In the genomic region with DNA sequence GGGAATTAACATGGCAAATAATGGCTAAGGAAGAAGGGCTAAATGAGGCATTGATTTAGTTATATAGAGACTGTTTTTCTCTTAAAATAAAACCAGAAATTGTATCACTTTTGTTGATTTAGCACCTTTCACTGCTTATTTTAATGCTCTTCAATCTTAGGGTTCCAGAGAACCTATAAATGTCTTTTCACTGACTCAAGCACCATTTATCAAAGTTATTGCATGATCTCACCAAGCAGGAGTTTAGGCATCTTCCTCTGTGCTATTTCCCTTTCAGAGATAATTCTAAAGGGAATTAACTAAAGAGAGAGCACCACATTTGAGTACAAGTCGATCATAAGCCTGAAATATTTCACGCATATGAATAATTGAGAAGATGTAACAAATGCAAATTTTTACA, we compare ENCODE assay signal across 22 cellular contexts.
DNase-seq lines count a peak whose midpoint lies in the region; ATAC-seq, FAIRE-seq and TF ChIP-seq lines count a peak whose summit lies in the region.
"Had no signal": no experiment of that assay in that cellular context is flagged by ENCODE, and none has a peak within 500 bp of the region (broad histone marks: within the 10 kb centered on the region; RNA-seq: fewer than 3 reads in every experiment).

No MANE protein-coding gene starts in this region.

- no peaks in the 10 kb centered on the region for H3K4me1 Mint-ChIP-seq in astrocyte (ENCODE audit: low read depth, unreplicated experiment)
- H3K4me1 Mint-ChIP-seq: CD14-positive monocyte; CD4-positive, alpha-beta memory T cell had no signal

- H3K27ac ChIP-seq in SK-N-SH (ENCODE audit: low read depth in 2 of 2, low read length in 1 of 2) (no peak overlapping the region), astrocyte (ENCODE audit: low read depth, low read length) (no peak overlapping the region), esophagus squamous epithelium (no peak overlapping the region)
- H3K27ac ChIP-seq: 22Rv1, BLaER1, GM23248, HL-60 had no signal

- CTCF ChIA-PET in SK-N-SH (lab: Yijun Ruan, JAX), result no interaction called here

- H3K36me3 ChIP-seq in SK-N-SH (replicated peaks in 1 of 2; ENCODE audit: control insufficient read depth in 1 of 2, insufficient read depth in 2 of 2, low read length in 1 of 2) (no peaks in the 10 kb centered on the region), astrocyte (ENCODE audit: insufficient read depth, low read length) (no peaks in the 10 kb centered on the region), esophagus squamous epithelium (no peaks in the 10 kb centered on the region)
- H3K36me3 ChIP-seq: BLaER1 had no signal

- no peak for DNase-seq in SK-N-SH
- peak; percentile 27 for DNase-seq in M059J (ENCODE audit: low read depth)
- peak; percentile 6 for DNase-seq in astrocyte (ENCODE audit: low read depth)
- peak; percentile 18 for DNase-seq in skeletal muscle cell (ENCODE audit: low read depth)
- no peak for DNase-seq in esophagus squamous epithelium (lab: John Stamatoyannopoulos, UW)
- DNase-seq in NCI-H2029 (lab: John Stamatoyannopoulos, UW), result no peak
- no peak for DNase-seq in stimulated activated naive CD8-positive, alpha-beta T cell treated with anti-CD3 and anti-CD28 coated beads, Interleukin-15, Interleukin-2, amounts not matched to agents 100 U/mL and 50 U/mL, for 24 hours
- DNase-seq: CD4-positive, alpha-beta memory T cell; DMS153; DMS79; GF-D8; GM23248; H7; IMR-90 had no signal

- no peaks in the 10 kb centered on the region for H3K9me2 ChIP-seq in SK-N-SH

- no peak for FAIRE-seq in astrocyte (lab: Jason Lieb, UNC)
- FAIRE-seq: GM12878, GM19239, K562 had no signal

- POLR2A ChIA-PET in SK-N-SH (lab: Yijun Ruan, JAX), result no interaction called here

- H2AFZ ChIP-seq in SK-N-SH (ENCODE audit: low read depth) (no peak overlapping the region), astrocyte (ENCODE audit: low read depth, low read length) (no peak overlapping the region)
- H2AFZ ChIP-seq: GM23248 had no signal

- peaks cover 4% of the 10 kb centered on the region for H3F3A ChIP-seq in SK-N-SH (replicated peaks; ENCODE audit: insufficient read depth)

- no peak for TF ChIP-seq EP300 in SK-N-SH (IDR thresholded peaks at IDR 0.05; ENCODE audit: borderline replicate concordance in 1 of 2, low read depth in 1 of 2, low read length in 1 of 2)

- H3K4me2 ChIP-seq in SK-N-SH (no peak overlapping the region), astrocyte (ENCODE audit: low read length) (no peak overlapping the region)
- H3K4me2 ChIP-seq: BLaER1 had no signal

- H3K9me3 ChIP-seq in SK-N-SH, result no peaks in the 10 kb centered on the region
- no peaks in the 10 kb centered on the region for H3K9me3 ChIP-seq in astrocyte (ENCODE audit: insufficient read depth, low read depth, low read length)
- no peaks in the 10 kb centered on the region for H3K9me3 ChIP-seq in esophagus squamous epithelium
- H3K9me3 ChIP-seq: BLaER1 had no signal

- H3K4me3 Mint-ChIP-seq in astrocyte (ENCODE audit: unreplicated experiment), result no peak overlapping the region
- H3K4me3 Mint-ChIP-seq: CD14-positive monocyte; CD4-positive, alpha-beta memory T cell had no signal

- H4K20me1 ChIP-seq in SK-N-SH (ENCODE audit: insufficient read depth) (no peaks in the 10 kb centered on the region), astrocyte (ENCODE audit: insufficient read depth, low read length) (no peaks in the 10 kb centered on the region)
- H4K20me1 ChIP-seq: BLaER1 had no signal

- 40% methylated on average over 2 of the region's 2 CpGs for WGBS in SK-N-SH (ENCODE audit: low lambda C conversion rate)
- 74 to 87% methylated on average over 2 of the region's 2 CpGs for WGBS in esophagus squamous epithelium, 2 donors

- H3K4me3 ChIP-seq in SK-N-SH (ENCODE audit: low read depth in 2 of 2, low read length in 1 of 2), result no peak overlapping the region
- H3K4me3 ChIP-seq in astrocyte (ENCODE audit: insufficient read depth, low read depth, low read length), result no peak overlapping the region
- H3K4me3 ChIP-seq in skeletal muscle cell (ENCODE audit: low read depth, low read length), result no peak overlapping the region
- H3K4me3 ChIP-seq in esophagus squamous epithelium, result no peak overlapping the region
- H3K4me3 ChIP-seq: BLaER1, GM12878, GM23248, K562 had no signal

- H3K27ac Mint-ChIP-seq in astrocyte (ENCODE audit: unreplicated experiment), result no peak overlapping the region
- H3K27ac Mint-ChIP-seq: CD14-positive monocyte; CD4-positive, alpha-beta memory T cell had no signal

- TF ChIP-seq POLR2A in esophagus squamous epithelium (IDR thresholded peaks at IDR 0.05), result no peak

- H3K4me1 ChIP-seq in SK-N-SH (ENCODE audit: control insufficient read depth in 1 of 2, insufficient read depth in 2 of 2, low read depth in 1 of 2, low read length in 1 of 2) (no peaks in the 10 kb centered on the region), astrocyte (ENCODE audit: insufficient read depth, low read length) (no peaks in the 10 kb centered on the region), esophagus squamous epithelium (no peaks in the 10 kb centered on the region)
- H3K4me1 ChIP-seq: BLaER1 had no signal

- H3K79me2 ChIP-seq in SK-N-SH (ENCODE audit: insufficient read depth) (no peaks in the 10 kb centered on the region), astrocyte (ENCODE audit: insufficient read depth, low read length) (no peaks in the 10 kb centered on the region)

- H3K9ac ChIP-seq in SK-N-SH, result no peak overlapping the region
- H3K9ac ChIP-seq in astrocyte (ENCODE audit: low read length), result no peak overlapping the region
- H3K9ac ChIP-seq: BLaER1, GM23248 had no signal

- no peak for ATAC-seq in SK-N-SH treated with all-trans-retinoic acid at 6 μM for 48 hours
- ATAC-seq in stimulated activated naive CD8-positive, alpha-beta T cell treated with anti-CD3 and anti-CD28 coated beads, Interleukin-15, Interleukin-2, amounts not matched to agents 100 U/mL and 50 U/mL, for 24 hours, result no peak
- ATAC-seq: GM12878, K562 had no signal

- TF ChIP-seq CTCF in SK-N-SH (IDR thresholded peaks at IDR 0.05), result no peak
- no peak for TF ChIP-seq CTCF in astrocyte (IDR thresholded peaks at IDR 0.05; ENCODE audit: insufficient read depth, low read depth, low read length)
- TF ChIP-seq CTCF in esophagus squamous epithelium (IDR thresholded peaks at IDR 0.05), result no peak

- intact Hi-C loops in esophagus squamous epithelium (cut with DNase I), result no loop called here

- H3K27me3 ChIP-seq in SK-N-SH (ENCODE audit: insufficient read depth) (no peaks in the 10 kb centered on the region), astrocyte (ENCODE audit: insufficient read depth, low read length) (no peaks in the 10 kb centered on the region), esophagus squamous epithelium (no peaks in the 10 kb centered on the region)
- H3K27me3 ChIP-seq: BLaER1 had no signal

- no peaks in the 10 kb centered on the region for H3K9me3 Mint-ChIP-seq in astrocyte (ENCODE audit: unreplicated experiment)

- no peaks in the 10 kb centered on the region for H3K27me3 Mint-ChIP-seq in astrocyte (ENCODE audit: low read depth, unreplicated experiment)
- H3K27me3 Mint-ChIP-seq: CD4-positive, alpha-beta memory T cell had no signal

- no peak for TF ChIP-seq RAD21 in SK-N-SH (IDR thresholded peaks at IDR 0.05; ENCODE audit: low read length)

- no peaks in the 10 kb centered on the region for H3K36me3 Mint-ChIP-seq in astrocyte (ENCODE audit: low read depth, unreplicated experiment)
- H3K36me3 Mint-ChIP-seq: CD14-positive monocyte; CD4-positive, alpha-beta memory T cell had no signal

TF ChIP-seq in SK-N-SH, 30 proteins besides CTCF, POLR2A, EP300 and RAD21:
- TF ChIP-seq, protein P1, sequence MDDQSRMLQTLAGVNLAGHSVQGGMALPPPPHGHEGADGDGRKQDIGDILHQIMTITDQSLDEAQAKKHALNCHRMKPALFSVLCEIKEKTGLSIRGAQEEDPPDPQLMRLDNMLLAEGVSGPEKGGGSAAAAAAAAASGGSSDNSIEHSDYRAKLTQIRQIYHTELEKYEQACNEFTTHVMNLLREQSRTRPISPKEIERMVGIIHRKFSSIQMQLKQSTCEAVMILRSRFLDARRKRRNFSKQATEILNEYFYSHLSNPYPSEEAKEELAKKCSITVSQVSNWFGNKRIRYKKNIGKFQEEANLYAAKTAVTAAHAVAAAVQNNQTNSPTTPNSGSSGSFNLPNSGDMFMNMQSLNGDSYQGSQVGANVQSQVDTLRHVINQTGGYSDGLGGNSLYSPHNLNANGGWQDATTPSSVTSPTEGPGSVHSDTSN (IDR thresholded peaks at IDR 0.05), result peak; percentile 53
- no peak for TF ChIP-seq ELF1 (IDR thresholded peaks at IDR 0.05)
- TF ChIP-seq TAF1 (IDR thresholded peaks at IDR 0.05; ENCODE audit: borderline replicate concordance, low read depth, low read length), result no peak
- no peak for TF ChIP-seq TCF12 (IDR thresholded peaks at IDR 0.05)
- no peak for TF ChIP-seq POLR2AphosphoS5 (IDR thresholded peaks at IDR 0.05; ENCODE audit: low read depth, low read length)
- TF ChIP-seq EZH2phosphoT487 (IDR thresholded peaks at IDR 0.05; ENCODE audit: borderline replicate concordance, low read depth), result no peak

TF ChIP-seq in SK-N-SH treated with all-trans-retinoic acid at 6 μM for 48 hours, 23 proteins besides CTCF, POLR2A, EP300 and RAD21 (continues in another document):
- TF ChIP-seq TOX (CRISPR knock-in tag; IDR thresholded peaks at IDR 0.05; ENCODE audit: borderline replicate concordance), result no peak
- no peak for TF ChIP-seq ISL1 (CRISPR knock-in tag; IDR thresholded peaks at IDR 0.05)
- TF ChIP-seq OSR1 (CRISPR knock-in tag; IDR thresholded peaks at IDR 0.05), result no peak
- TF ChIP-seq, protein P2, sequence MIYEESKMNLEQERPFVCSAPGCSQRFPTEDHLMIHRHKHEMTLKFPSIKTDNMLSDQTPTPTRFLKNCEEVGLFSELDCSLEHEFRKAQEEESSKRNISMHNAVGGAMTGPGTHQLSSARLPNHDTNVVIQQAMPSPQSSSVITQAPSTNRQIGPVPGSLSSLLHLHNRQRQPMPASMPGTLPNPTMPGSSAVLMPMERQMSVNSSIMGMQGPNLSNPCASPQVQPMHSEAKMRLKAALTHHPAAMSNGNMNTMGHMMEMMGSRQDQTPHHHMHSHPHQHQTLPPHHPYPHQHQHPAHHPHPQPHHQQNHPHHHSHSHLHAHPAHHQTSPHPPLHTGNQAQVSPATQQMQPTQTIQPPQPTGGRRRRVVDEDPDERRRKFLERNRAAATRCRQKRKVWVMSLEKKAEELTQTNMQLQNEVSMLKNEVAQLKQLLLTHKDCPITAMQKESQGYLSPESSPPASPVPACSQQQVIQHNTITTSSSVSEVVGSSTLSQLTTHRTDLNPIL (CRISPR knock-in tag; IDR thresholded peaks at IDR 0.05; ENCODE audit: low read depth), result no peak

Comparison
In these comparisons a context has a peak if more than half of its experiments do, and no peak if none do; other contexts are left out.
1. DNase-seq: peak in M059J (single experiment), astrocyte (single experiment) and skeletal muscle cell (single experiment); none in SK-N-SH (single experiment), esophagus squamous epithelium (single experiment), NCI-H2029 (single experiment) and stimulated activated naive CD8-positive, alpha-beta T cell treated with anti-CD3 and anti-CD28 coated beads, Interleukin-15, Interleukin-2, amounts not matched to agents 100 U/mL and 50 U/mL, for 24 hours (single experiment).